Comparison of ENCODE assay signal across 7 cellular contexts in the genomic region with DNA sequence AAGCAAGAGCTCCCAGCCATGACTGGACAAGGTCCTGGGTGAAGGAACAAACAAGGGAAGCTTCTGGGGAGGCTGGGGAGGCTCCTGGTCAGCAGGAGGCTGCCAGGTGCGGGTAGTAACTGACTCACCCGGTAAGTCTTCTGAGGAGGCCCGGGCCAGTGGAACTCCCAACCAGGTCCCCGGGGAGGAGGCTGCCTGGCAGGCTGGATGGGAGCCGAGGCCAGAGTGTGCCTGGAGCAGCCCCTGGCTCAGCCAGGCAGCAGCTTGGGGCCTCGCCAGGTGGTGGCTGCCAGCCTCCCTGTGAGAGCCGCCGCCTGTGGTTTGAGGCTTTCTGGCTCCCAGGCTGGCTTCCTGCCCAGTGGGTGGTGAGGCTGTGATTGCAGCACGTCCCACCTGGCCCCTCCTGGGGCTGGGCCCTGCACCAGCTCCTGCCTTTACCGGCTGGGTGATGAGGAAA. TPM values are rescaled to one million over a fixed set of nuclear protein-coding genes. Genes with fewer than 3 reads are reported as not detected.
DNase-seq lines count a peak whose midpoint lies in the region; ATAC-seq, FAIRE-seq and TF ChIP-seq lines count a peak whose summit lies in the region.

No MANE protein-coding gene starts in this region.

- no peak overlapping the region for H2AFZ ChIP-seq in KMS-11 (ENCODE audit: low read depth)

- no peak overlapping the region for H3K27ac ChIP-seq in KMS-11
- peak overlapping the region in 2 of 4 donors; percentile 29 to 46 for H3K27ac ChIP-seq in pancreas

- H3K4me2 ChIP-seq in KMS-11, result peak overlapping the region; percentile 25; the same call in 1 of the 2 replicates

- H3K4me3 ChIP-seq in KMS-11 (IDR thresholded peaks at IDR 0.05; ENCODE audit: insufficient read depth, low read depth, low read length), result no peak overlapping the region
- H3K4me3 ChIP-seq in choroid plexus epithelial cell (ENCODE audit: low read depth, low read length), result no peak overlapping the region
- H3K4me3 ChIP-seq in pancreas, result no peak overlapping the region

- peak; percentile 60 for DNase-seq in T-helper 22 cell (ENCODE audit: low read depth)
- peak; percentile 59 for DNase-seq in choroid plexus epithelial cell (ENCODE audit: low read depth)
- peak; percentile 93 to 100 (median 97) for DNase-seq in pancreas

- H3K36me3 ChIP-seq in KMS-11 (ENCODE audit: insufficient read depth), result no peaks in the 10 kb centered on the region
- H3K36me3 ChIP-seq in pancreas, result no peaks in the 10 kb centered on the region

- no peak overlapping the region for H3K9ac ChIP-seq in KMS-11

- TF ChIP-seq CTCF in KMS-11 (conservative IDR thresholded peaks at IDR 0.05; ENCODE audit: low read depth, low read length) (no peak), choroid plexus epithelial cell (conservative IDR thresholded peaks at IDR 0.05; ENCODE audit: low read depth, low read length) (no peak), pancreas (IDR thresholded peaks at IDR 0.05) (no peak)

- peak; percentile 94 to 97 (median 96) for ATAC-seq in pancreas
- no peak for ATAC-seq in GM19351 (IDR thresholded peaks at IDR 0.05; ENCODE audit: unreplicated experiment)
- ATAC-seq in HG03342 (IDR thresholded peaks at IDR 0.05; ENCODE audit: unreplicated experiment), result no peak
- no peak for ATAC-seq in HG03439 (IDR thresholded peaks at IDR 0.05; ENCODE audit: unreplicated experiment)

- H3K4me1 ChIP-seq in KMS-11 (ENCODE audit: low read depth, poor library complexity, severe bottlenecking), result peaks cover 13% of the 10 kb centered on the region
- H3K4me1 ChIP-seq in pancreas, result peaks cover 0 to 5% (median 0%) of the 10 kb centered on the region in 3 donors

- no peaks in the 10 kb centered on the region for H3K79me2 ChIP-seq in KMS-11 (ENCODE audit: insufficient read depth, low read depth)

- 6 to 14% methylated on average over 8 to 10 of the region's 10 CpGs for WGBS in pancreas, 2 donors

- H3K9me3 ChIP-seq in pancreas, result no peaks in the 10 kb centered on the region

- intact Hi-C loops in pancreas (cut with DNase I), result no loop called here

- H3K27me3 ChIP-seq in KMS-11 (ENCODE audit: insufficient read depth, low read depth), result peaks cover 51% of the 10 kb centered on the region; the same call in 1 of the 2 replicates
- H3K27me3 ChIP-seq in pancreas, result no peaks in the 10 kb centered on the region

- no peaks in the 10 kb centered on the region for H4K20me1 ChIP-seq in KMS-11 (ENCODE audit: insufficient read depth)

- FAIRE-seq in pancreas (lab: Jason Lieb, UNC), result no peak

RNA-seq across cellular contexts. Expression of a gene that starts 46.2 kb away (rescaled TPM):
- 10 to 100 TPM in 3 of 6 donors, 1 to 10 TPM in 3; 6.0 to 99.9 (median 12.3) TPM for total RNA-seq in pancreas
- 10 to 100 TPM; 25.1 to 26.9 TPM for polyA plus RNA-seq in pancreas

Comparison
In these comparisons a context has a peak if more than half of its experiments do, and no peak if none do; other contexts are left out.
1. ATAC-seq: peak in pancreas (4 of 4); none in GM19351 (single experiment), HG03342 (single experiment) and HG03439 (single experiment).
2. Peak in every context shown above with its lines, with median percentiles within 50 percentile points of each other: DNase-seq.